Comparison of ENCODE assay signal across 8 cellular contexts in the genomic region with DNA sequence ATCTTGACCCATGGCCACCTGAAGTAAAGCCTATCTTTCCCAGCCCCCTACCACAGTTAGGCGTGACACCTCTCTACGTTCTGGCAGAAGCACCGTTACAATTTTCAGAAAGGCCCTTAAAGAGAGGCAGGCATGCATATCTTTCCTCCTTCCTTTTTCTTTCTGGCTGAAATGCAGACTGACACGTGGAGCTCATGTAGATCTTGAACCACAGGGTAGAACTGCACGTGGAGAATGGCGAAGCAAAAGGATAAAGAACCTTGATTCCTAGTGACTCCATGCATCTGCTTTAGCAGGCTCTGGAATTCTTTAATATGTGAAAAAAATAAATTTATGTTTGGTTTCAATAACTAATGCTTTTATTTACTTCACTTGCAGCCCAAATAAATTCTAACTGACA.
"Had no signal": no experiment of that assay in that cellular context is flagged by ENCODE, and none has a peak within 500 bp of the region (broad histone marks: within the 10 kb centered on the region; RNA-seq: fewer than 3 reads in every experiment).

No MANE protein-coding gene starts in this region.

- DNase-seq: GDM1, GF-D8 had no signal

- FAIRE-seq: G401.6, GM12878, GM12891, GM12892, GM18507, GM19239 had no signal

- H3K4me3 ChIP-seq: GM12878 had no signal

- ATAC-seq: GM12878 had no signal
